Comparison of ENCODE assay signal across 9 cellular contexts in the genomic region with DNA sequence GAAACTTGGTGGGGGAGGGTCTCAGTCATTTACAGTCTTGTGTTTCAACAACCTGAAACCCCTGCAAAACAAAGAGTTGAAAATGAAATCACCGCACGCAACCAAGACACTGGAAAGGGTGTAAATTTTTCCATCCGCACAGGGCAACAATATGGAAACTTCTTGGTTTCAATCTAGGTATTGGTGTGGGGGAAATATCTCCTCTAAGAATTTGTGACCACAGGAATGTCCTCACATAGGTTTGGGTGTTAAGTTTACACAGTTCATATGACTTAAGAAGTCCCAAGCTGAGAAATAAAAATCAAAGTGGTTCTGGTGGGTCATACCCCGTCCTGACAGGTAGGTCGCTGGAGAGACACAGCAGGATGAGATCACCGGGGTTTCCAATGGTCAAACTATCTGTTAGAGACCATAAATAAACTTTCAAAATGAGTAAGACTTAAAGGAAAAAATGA. TPM values are rescaled to one million over a fixed set of nuclear protein-coding genes. Genes with fewer than 3 reads are reported as not detected.
DNase-seq lines count a peak whose midpoint lies in the region; ATAC-seq lines count a peak whose summit lies in the region.
"Had no signal": no experiment of that assay in that cellular context is flagged by ENCODE, and none has a peak within 500 bp of the region (broad histone marks: within the 10 kb centered on the region; RNA-seq: fewer than 3 reads in every experiment).

No MANE protein-coding gene starts in this region.

- H2BK5ac ChIP-seq in mesendoderm (ENCODE audit: low read length) = no peak overlapping the region

- H3K4ac ChIP-seq in mesendoderm (ENCODE audit: low read depth, low read length) = no peak overlapping the region

- no peaks in the 10 kb centered on the region for H3K36me3 ChIP-seq in mesendoderm (ENCODE audit: control insufficient read depth, insufficient read depth, low read length)

- no peaks in the 10 kb centered on the region for H3K4me1 ChIP-seq in mesendoderm (ENCODE audit: control insufficient read depth, low read depth, low read length)

- H4K8ac ChIP-seq in mesendoderm (ENCODE audit: low read depth, low read length) = no peak overlapping the region

- H3K27me3 ChIP-seq in mesendoderm (ENCODE audit: insufficient read depth, low read length, poor library complexity) = no peaks in the 10 kb centered on the region

- no peak overlapping the region for H2BK120ac ChIP-seq in mesendoderm (ENCODE audit: low read depth, low read length)

- no peak overlapping the region for H3K4me2 ChIP-seq in mesendoderm (ENCODE audit: low read length)

- ATAC-seq in GM21619 (IDR thresholded peaks at IDR 0.05; ENCODE audit: unreplicated experiment) = peak; percentile 81
- peak; percentile 83 for ATAC-seq in HG03439 (IDR thresholded peaks at IDR 0.05; ENCODE audit: unreplicated experiment)

- no peak overlapping the region for H4K5ac ChIP-seq in mesendoderm (ENCODE audit: low read length)

- no peak overlapping the region for H3K27ac ChIP-seq in mesendoderm (ENCODE audit: low read depth, low read length)

- H3K4me3 ChIP-seq in mesendoderm (ENCODE audit: low read length) = no peak overlapping the region

- H2AK5ac ChIP-seq in mesendoderm (ENCODE audit: low read length) = no peak overlapping the region

- no peaks in the 10 kb centered on the region for H3K79me2 ChIP-seq in mesendoderm (ENCODE audit: control insufficient read depth, insufficient read depth, low read length)

- H2BK15ac ChIP-seq in mesendoderm (replicated peaks; ENCODE audit: low read depth) = no peak overlapping the region

- H3K9ac ChIP-seq in mesendoderm (ENCODE audit: low read length) = no peak overlapping the region

- H3K79me1 ChIP-seq in mesendoderm (ENCODE audit: low read length) = no peaks in the 10 kb centered on the region

- DNase-seq in activated CD4-positive, alpha-beta T cell treated with anti-CD3 and anti-CD28 coated beads, Interleukin-2, amount 50 U/mL, for 48 hours = peak; percentile 21 to 52
- no peak for DNase-seq in activated CD4-positive, alpha-beta T cell treated with anti-CD3 and anti-CD28 coated beads, Interleukin-2, amount 50 U/mL, for 1 hour
- peak; percentile 14 to 17 for DNase-seq in stimulated activated CD8-positive, alpha-beta memory T cell treated with anti-CD3 and anti-CD28 coated beads, Interleukin-2, amount 100 ng/mL, for 48 hours (ENCODE audit: low read depth in 2 of 2)
- DNase-seq in mesendoderm = no peak
- no peak for DNase-seq in dermis blood vessel endothelial cell
- no peak for DNase-seq in GM03348 (ENCODE audit: low spot score)
- DNase-seq: NCI-H146 had no signal

- H3K18ac ChIP-seq in mesendoderm (ENCODE audit: low read length) = no peak overlapping the region

- H3K23ac ChIP-seq in mesendoderm (ENCODE audit: low read length) = no peak overlapping the region

- no peak overlapping the region for H3K56ac ChIP-seq in mesendoderm (ENCODE audit: low read length)

- no CpG with 5 or more reads among the region's 6 CpGs for WGBS in mesendoderm (ENCODE audit: extremely low coverage, insufficient coverage, low lambda C conversion rate)

RNA-seq across cellular contexts. Expression of gene PIP5K1B, which starts 51.9 kb away (rescaled TPM):
- polyA plus RNA-seq in mesendoderm (2013, experiment 1 of 2) = 1.5 TPM
- 1.5 TPM for polyA plus RNA-seq in mesendoderm (2013, experiment 2 of 2)
- total RNA-seq in dermis blood vessel endothelial cell = 0.05 TPM in 1 of 2 replicates, not detected in the other

Comparison
In these comparisons a context has a peak if more than half of its experiments do, and no peak if none do; other contexts are left out.
1. DNase-seq: peak in activated CD4-positive, alpha-beta T cell treated with anti-CD3 and anti-CD28 coated beads, Interleukin-2, amount 50 U/mL, for 48 hours (2 of 2) and stimulated activated CD8-positive, alpha-beta memory T cell treated with anti-CD3 and anti-CD28 coated beads, Interleukin-2, amount 100 ng/mL, for 48 hours (2 of 2); none in activated CD4-positive, alpha-beta T cell treated with anti-CD3 and anti-CD28 coated beads, Interleukin-2, amount 50 U/mL, for 1 hour (single experiment), mesendoderm (single experiment), dermis blood vessel endothelial cell (single experiment) and GM03348 (single experiment).